29 cellular contexts compared by ENCODE assay signal in the genomic region with DNA sequence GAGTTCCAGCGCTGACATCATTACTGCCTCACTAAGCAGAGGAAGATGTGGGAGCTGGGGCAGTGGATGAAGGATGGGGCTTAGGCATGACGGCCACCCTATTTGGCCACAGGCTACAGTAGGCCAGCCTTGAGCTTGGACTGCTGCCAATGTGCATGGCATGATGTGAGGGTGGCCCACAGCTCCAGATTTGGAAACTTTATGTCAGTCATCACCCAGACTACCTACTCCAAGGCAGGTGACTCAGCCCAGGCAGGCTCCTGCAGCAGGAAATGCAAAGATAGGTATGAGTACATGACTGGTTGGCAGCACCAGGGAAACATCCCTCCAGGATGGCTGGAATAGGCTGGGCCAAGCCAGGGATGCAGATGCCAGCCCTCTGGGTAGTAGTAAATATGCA.
DNase-seq lines count a peak whose midpoint lies in the region; FAIRE-seq and TF ChIP-seq lines count a peak whose summit lies in the region.
"Had no signal": no experiment of that assay in that cellular context is flagged by ENCODE, and none has a peak within 500 bp of the region (broad histone marks: within the 10 kb centered on the region; RNA-seq: fewer than 3 reads in every experiment).

No MANE protein-coding gene starts in this region.

- POLR2A ChIA-PET in CD8-positive, alpha-beta memory T cell (lab: Charles Lee): no interaction called here

- TF ChIP-seq CTCF in VCaP (conservative IDR thresholded peaks at IDR 0.05) (no peak), keratinocyte (optimal IDR thresholded peaks at IDR 0.05 in 1 of 3, IDR thresholded peaks at IDR 0.05 in 1 of 3, conservative IDR thresholded peaks at IDR 0.05 in 1 of 3; ENCODE audit: extremely low read depth in 1 of 3, insufficient read depth in 2 of 3, low read length in 3 of 3) (no peak), tibial artery (IDR thresholded peaks at IDR 0.05) (no peak)

- intact Hi-C loops in tibial artery (cut with DNase I; ENCODE audit: low total_unique reads): no loop called here

- no peaks in the 10 kb centered on the region for H3K4me1 Mint-ChIP-seq in CD8-positive, alpha-beta memory T cell
- H3K4me1 Mint-ChIP-seq: activated CD4-positive, alpha-beta memory T cell treated with anti-CD3 and anti-CD28 coated beads, Interleukin-2, amount 10 ng/mL, durations not matched to agents 7 days and 5 days; stimulated activated memory B cell treated with anti-CD40 and anti-IgM and Interleukin-4, amounts not matched to agents 10 μg/mL and 1 μg/mL and 100 μg/mL, for 72 hours had no signal

- H3K9me3 ChIP-seq in MG63 (no peaks in the 10 kb centered on the region), keratinocyte (ENCODE audit: control insufficient read depth, low read depth, low read length) (no peaks in the 10 kb centered on the region), tibial artery (no peaks in the 10 kb centered on the region)
- no peaks in the 10 kb centered on the region for H3K9me3 ChIP-seq in CD8-positive, alpha-beta memory T cell (ENCODE audit: low read length)
- H3K9me3 ChIP-seq: BLaER1, body of pancreas, gastrocnemius medialis, SK-N-SH had no signal

- no peaks in the 10 kb centered on the region; the same call in 1 of the 2 replicates for H3K36me3 ChIP-seq in MG63
- no peaks in the 10 kb centered on the region for H3K36me3 ChIP-seq in keratinocyte (ENCODE audit: control insufficient read depth in 2 of 2, extremely low read depth in 1 of 2, insufficient read depth in 2 of 2, low read length in 2 of 2)
- no peaks in the 10 kb centered on the region for H3K36me3 ChIP-seq in CD8-positive, alpha-beta memory T cell (ENCODE audit: insufficient read depth, low read length)
- H3K36me3 ChIP-seq in tibial artery: no peaks in the 10 kb centered on the region
- H3K36me3 ChIP-seq: BLaER1, gastrocnemius medialis had no signal

- H3K27ac Mint-ChIP-seq in CD8-positive, alpha-beta memory T cell: no peak overlapping the region
- H3K27ac Mint-ChIP-seq: activated CD4-positive, alpha-beta memory T cell treated with anti-CD3 and anti-CD28 coated beads, Interleukin-2, amount 10 ng/mL, durations not matched to agents 7 days and 5 days; natural killer cell treated with Interleukin-12 subunit alpha and Interleukin-12 subunit beta and Interleukin-15 and Interleukin-18, amount 100 ng/mL, for 72 hours; stimulated activated memory B cell treated with anti-CD40 and anti-IgM and Interleukin-4, amounts not matched to agents 10 μg/mL and 1 μg/mL and 100 μg/mL, for 72 hours; T-helper 1 cell treated with Interleukin-12 subunit alpha and Interleukin-12 subunit beta and Interleukin-4 antibody, amounts not matched to agents 30 μg/mL and 1 μg/mL, for 36 hours; type B pancreatic cell had no signal

- peaks cover 3 to 7% of the 10 kb centered on the region in 2 donors for H3K27me3 Mint-ChIP-seq in CD8-positive, alpha-beta memory T cell
- H3K27me3 Mint-ChIP-seq: activated CD4-positive, alpha-beta memory T cell treated with anti-CD3 and anti-CD28 coated beads, Interleukin-2, amount 10 ng/mL, durations not matched to agents 7 days and 5 days had no signal

- H3K9ac ChIP-seq in keratinocyte (ENCODE audit: control insufficient read depth, extremely low read depth, insufficient read depth, low read length): no peak overlapping the region
- H3K9ac ChIP-seq: BLaER1, SK-N-SH had no signal

- FAIRE-seq in keratinocyte (lab: Jason Lieb, UNC): peak; percentile 92
- FAIRE-seq: GM12878, GM19239, H1, K562 had no signal

- H4K20me1 ChIP-seq in keratinocyte (ENCODE audit: control insufficient read depth, extremely low read depth, insufficient read depth, low read length): no peaks in the 10 kb centered on the region
- H4K20me1 ChIP-seq: BLaER1 had no signal

- H3K27ac ChIP-seq in VCaP: peak overlapping the region; percentile 98; the same call in 1 of the 2 replicates
- H3K27ac ChIP-seq in keratinocyte (ENCODE audit: control insufficient read depth, insufficient read depth, low read length): no peak overlapping the region
- H3K27ac ChIP-seq in CD8-positive, alpha-beta memory T cell (ENCODE audit: low read depth, low read length): no peak overlapping the region
- H3K27ac ChIP-seq in tibial artery: no peak overlapping the region
- H3K27ac ChIP-seq: BLaER1, body of pancreas, gastrocnemius medialis had no signal

- DNase-seq in ELR (ENCODE audit: low read depth): peak; percentile 10
- peak; percentile 53 for DNase-seq in MG63
- no peak for DNase-seq in keratinocyte (ENCODE audit: low read depth, low spot score)
- DNase-seq in CD8-positive, alpha-beta memory T cell: no peak
- DNase-seq in SKM-1 treated with dmso at 0.1 percent for 144 hours (lab: John Stamatoyannopoulos, UW; ENCODE audit: unreplicated experiment): no peak
- no peak for DNase-seq in tibial artery
- DNase-seq: activated CD4-positive, alpha-beta memory T cell treated with anti-CD3 and anti-CD28 coated beads, Interleukin-2, amount 10 ng/mL, durations not matched to agents 7 days and 5 days; activated CD8-positive, alpha-beta memory T cell treated with anti-CD3 and anti-CD28 coated beads, Interleukin-2, amount 50 U/mL, for 4 hours; activated naive CD4-positive, alpha-beta T cell; body of pancreas; COR-L47; EL; hippocampal formation; NCI-H1105; NCI-H187; NCI-H526 treated with DMSO at 0.1 percent for 48 hours; retina; SK-N-SH had no signal

- no peaks in the 10 kb centered on the region for H3K9me1 ChIP-seq in keratinocyte (ENCODE audit: control insufficient read depth, extremely low read depth, insufficient read depth, low read length)

- no peak overlapping the region for H2AFZ ChIP-seq in keratinocyte (ENCODE audit: control insufficient read depth, low read length)

- no peak overlapping the region for H3K4me2 ChIP-seq in keratinocyte (ENCODE audit: control insufficient read depth, extremely low read depth, insufficient read depth, low read depth, low read length)
- H3K4me2 ChIP-seq: BLaER1, SK-N-SH had no signal

- CTCF ChIA-PET in CD8-positive, alpha-beta memory T cell (lab: Charles Lee): no interaction called here

- peaks cover 0 to 6% (median 2%) of the 10 kb centered on the region in 5 donors for H3K9me3 Mint-ChIP-seq in CD8-positive, alpha-beta memory T cell
- H3K9me3 Mint-ChIP-seq: activated CD4-positive, alpha-beta memory T cell treated with anti-CD3 and anti-CD28 coated beads, Interleukin-2, amount 10 ng/mL, durations not matched to agents 7 days and 5 days; stimulated activated memory B cell treated with anti-CD40 and anti-IgM and Interleukin-4, amounts not matched to agents 10 μg/mL and 1 μg/mL and 100 μg/mL, for 72 hours; T-helper 1 cell treated with Interleukin-12 subunit alpha and Interleukin-12 subunit beta and Interleukin-4 antibody, amounts not matched to agents 30 μg/mL and 1 μg/mL, for 36 hours had no signal

- H3K4me3 Mint-ChIP-seq in CD8-positive, alpha-beta memory T cell: no peak overlapping the region
- H3K4me3 Mint-ChIP-seq: activated CD4-positive, alpha-beta memory T cell treated with anti-CD3 and anti-CD28 coated beads, Interleukin-2, amount 10 ng/mL, durations not matched to agents 7 days and 5 days; natural killer cell treated with Interleukin-12 subunit alpha and Interleukin-12 subunit beta and Interleukin-15 and Interleukin-18, amount 100 ng/mL, for 72 hours; stimulated activated memory B cell treated with anti-CD40 and anti-IgM and Interleukin-4, amounts not matched to agents 10 μg/mL and 1 μg/mL and 100 μg/mL, for 72 hours; T-helper 1 cell treated with Interleukin-12 subunit alpha and Interleukin-12 subunit beta and Interleukin-4 antibody, amounts not matched to agents 30 μg/mL and 1 μg/mL, for 36 hours had no signal

- H3K79me2 ChIP-seq in keratinocyte (ENCODE audit: control insufficient read depth, insufficient read depth, low read length): no peaks in the 10 kb centered on the region

- H3K27me3 ChIP-seq in MG63: no peaks in the 10 kb centered on the region
- H3K27me3 ChIP-seq in keratinocyte (ENCODE audit: control insufficient read depth, extremely low read depth, insufficient read depth, low read length): no peaks in the 10 kb centered on the region
- H3K27me3 ChIP-seq in CD8-positive, alpha-beta memory T cell (ENCODE audit: insufficient read depth, low read length, poor library complexity, severe bottlenecking): no peaks in the 10 kb centered on the region
- H3K27me3 ChIP-seq in tibial artery: no peaks in the 10 kb centered on the region
- H3K27me3 ChIP-seq: BLaER1, body of pancreas, gastrocnemius medialis had no signal

- H3K36me3 Mint-ChIP-seq in CD8-positive, alpha-beta memory T cell: no peaks in the 10 kb centered on the region
- H3K36me3 Mint-ChIP-seq: natural killer cell treated with Interleukin-12 subunit alpha and Interleukin-12 subunit beta and Interleukin-15 and Interleukin-18, amount 100 ng/mL, for 72 hours; stimulated activated memory B cell treated with anti-CD40 and anti-IgM and Interleukin-4, amounts not matched to agents 10 μg/mL and 1 μg/mL and 100 μg/mL, for 72 hours; type B pancreatic cell had no signal

- no peak overlapping the region for H3K4me3 ChIP-seq in MG63
- no peak overlapping the region for H3K4me3 ChIP-seq in keratinocyte (ENCODE audit: control insufficient read depth in 2 of 3, extremely low read depth in 1 of 3, insufficient read depth in 2 of 3, low read depth in 1 of 3, low read length in 3 of 3)
- no peak overlapping the region for H3K4me3 ChIP-seq in CD8-positive, alpha-beta memory T cell (ENCODE audit: low read length)
- H3K4me3 ChIP-seq in tibial artery: no peak overlapping the region
- H3K4me3 ChIP-seq: BLaER1, body of pancreas, gastrocnemius medialis, GM12878, K562 had no signal

- dilution Hi-C loops in keratinocyte (cut with MboI; ENCODE audit: extremely low pct_ligation_motif_present, low sequenced_read_pairs): no loop called here

- H3K4me1 ChIP-seq in keratinocyte (ENCODE audit: control insufficient read depth, extremely low read depth, insufficient read depth, low read length) (peaks cover 9% of the 10 kb centered on the region), tibial artery (no peaks in the 10 kb centered on the region)
- no peaks in the 10 kb centered on the region for H3K4me1 ChIP-seq in CD8-positive, alpha-beta memory T cell (ENCODE audit: insufficient read depth, low read length)
- H3K4me1 ChIP-seq: BLaER1, body of pancreas, gastrocnemius medialis had no signal

Comparison
In these comparisons a context has a peak if more than half of its experiments do, and no peak if none do; other contexts are left out.
1. DNase-seq: peak in ELR (single experiment) and MG63 (single experiment); none in keratinocyte (single experiment), CD8-positive, alpha-beta memory T cell (0 of 5), SKM-1 treated with dmso at 0.1 percent for 144 hours (single experiment) and tibial artery (0 of 2).